ENCODE assay signal across 15 cellular contexts in the genomic region with DNA sequence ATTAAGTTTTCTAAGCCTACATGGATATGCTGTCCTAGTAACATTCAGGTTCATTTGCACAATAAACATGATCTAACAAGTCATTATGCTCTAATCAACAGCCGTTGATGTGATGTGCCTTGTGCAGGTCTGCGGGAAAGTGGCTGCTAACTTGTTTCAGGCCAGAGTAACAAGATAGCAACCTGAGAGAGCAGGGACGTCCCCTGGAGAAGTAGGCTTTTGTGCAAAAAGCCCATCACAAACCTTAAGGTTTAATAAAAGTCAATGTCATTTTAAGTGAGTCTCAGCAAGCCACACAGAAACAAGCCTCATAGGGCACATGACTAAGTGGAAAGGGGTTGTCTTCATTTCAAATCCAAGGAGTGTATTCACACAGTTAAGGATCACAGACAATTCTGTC. TPM values are rescaled to one million over a fixed set of nuclear protein-coding genes. Genes with fewer than 3 reads are reported as not detected.
DNase-seq lines count a peak whose midpoint lies in the region; ATAC-seq and TF ChIP-seq lines count a peak whose summit lies in the region.
"Had no signal": no experiment of that assay in that cellular context is flagged by ENCODE, and none has a peak within 500 bp of the region (broad histone marks: within the 10 kb centered on the region; RNA-seq: fewer than 3 reads in every experiment).

No MANE protein-coding gene starts in this region.

- DNase-seq in DMS 273 (lab: John Stamatoyannopoulos, UW; ENCODE audit: unreplicated experiment) = peak; percentile 9
- no peak for DNase-seq in DMS 273 treated with DMSO at 0.1 percent for 48 hours (lab: John Stamatoyannopoulos, UW)
- DNase-seq in colonic mucosa = no peak
- DNase-seq in psoas muscle = no peak
- no peak for DNase-seq in AG20443 (ENCODE audit: low spot score)
- DNase-seq: activated naive CD4-positive, alpha-beta T cell treated with anti-CD3 and anti-CD28 coated beads, Interleukin-2, amount 50 U/mL, for 16 hours; central memory CD4-positive, alpha-beta T cell; COR-L47; glutamatergic neuron; NCI-H146; NCI-H526 had no signal

- no peak overlapping the region for H3K27ac ChIP-seq in HEK293 (ENCODE audit: extremely low read depth, low read depth, low read length)
- H3K27ac ChIP-seq in colonic mucosa = peak overlapping the region; percentile 63
- peak overlapping the region; percentile 62 for H3K27ac ChIP-seq in psoas muscle
- H3K27ac ChIP-seq: 22Rv1 had no signal

- H3K4me3 ChIP-seq in HEK293 (ENCODE audit: low read depth, low read length) (no peak overlapping the region), colonic mucosa (no peak overlapping the region), psoas muscle (no peak overlapping the region)

- POLR2A ChIA-PET in HEK293 (lab: Yijun Ruan, JAX) = no interaction called here

- no peaks in the 10 kb centered on the region for H3K27me3 ChIP-seq in colonic mucosa
- no peaks in the 10 kb centered on the region for H3K27me3 ChIP-seq in psoas muscle (ENCODE audit: insufficient read depth in 3 of 3, low read length in 2 of 3)

- intact Hi-C loops in colonic mucosa (cut with DNase I) (no loop called here), psoas muscle (cut with DNase I) (no loop called here)

- peak overlapping the region in 1 of 2 donors; percentile 49 for H3K9ac ChIP-seq in colonic mucosa (ENCODE audit: low read depth in 2 of 2, low read length in 2 of 2)

- H3K9me3 ChIP-seq in HEK293 (ENCODE audit: control insufficient read depth, insufficient read depth, low read depth, low read length) (no peaks in the 10 kb centered on the region), colonic mucosa (no peaks in the 10 kb centered on the region), psoas muscle (no peaks in the 10 kb centered on the region)

- 19 to 46% (median 23%) methylated on average over 3 of the region's 3 CpGs for WGBS in psoas muscle, 3 donors

- H3K36me3 ChIP-seq in HEK293 (ENCODE audit: control insufficient read depth in 2 of 2, insufficient read depth in 1 of 2, low read length in 2 of 2) (no peaks in the 10 kb centered on the region), colonic mucosa (no peaks in the 10 kb centered on the region), psoas muscle (ENCODE audit: insufficient read depth in 1 of 2, low read depth in 1 of 2) (no peaks in the 10 kb centered on the region)

- CTCF ChIA-PET in HEK293 (lab: Yijun Ruan, JAX) = no interaction called here

- H3K4me1 ChIP-seq in HEK293 (ENCODE audit: control insufficient read depth, insufficient read depth, low read length) (peaks cover 8% of the 10 kb centered on the region; the same call in 1 of the 2 replicates), colonic mucosa (peaks cover 37% of the 10 kb centered on the region), psoas muscle (peaks cover 71% of the 10 kb centered on the region)

- no peak for ATAC-seq in psoas muscle
- no peak for ATAC-seq in GM21526 (IDR thresholded peaks at IDR 0.05; ENCODE audit: low FRiP score, unreplicated experiment)
- ATAC-seq in GM21423 (IDR thresholded peaks at IDR 0.05; ENCODE audit: unreplicated experiment) = no peak

- no peak for TF ChIP-seq CTCF in HEK293 (tag by site-specific recombination; IDR thresholded peaks at IDR 0.05)
- TF ChIP-seq CTCF in colonic mucosa (IDR thresholded peaks at IDR 0.05) = no peak
- no peak for TF ChIP-seq CTCF in psoas muscle (IDR thresholded peaks at IDR 0.05)

TF ChIP-seq in HEK293, 187 proteins besides CTCF, POLR2A, EP300 and RAD21:
- TF ChIP-seq ZBTB17 (tag by site-specific recombination; IDR thresholded peaks at IDR 0.05) = peak; percentile 62; the same call in 1 of the 2 replicates
- no peak for TF ChIP-seq YY2 (tag by site-specific recombination; IDR thresholded peaks at IDR 0.05)

RNA-seq across cellular contexts. Expression of a gene that starts 17.6 kb away (rescaled TPM):
- 10 to 100 TPM; 15.7 to 26.4 TPM for total RNA-seq in colonic mucosa
- total RNA-seq in psoas muscle = 100 to 1,000 TPM in 2 of 4 donors, 10 to 100 TPM in 2; 54.3 to 160 (median 91.1) TPM
- polyA plus RNA-seq in psoas muscle = 10 to 100 TPM; 23.8 to 83.2 (median 68.3) TPM
